Comparison of ENCODE assay signal across 18 cellular contexts in the genomic region with DNA sequence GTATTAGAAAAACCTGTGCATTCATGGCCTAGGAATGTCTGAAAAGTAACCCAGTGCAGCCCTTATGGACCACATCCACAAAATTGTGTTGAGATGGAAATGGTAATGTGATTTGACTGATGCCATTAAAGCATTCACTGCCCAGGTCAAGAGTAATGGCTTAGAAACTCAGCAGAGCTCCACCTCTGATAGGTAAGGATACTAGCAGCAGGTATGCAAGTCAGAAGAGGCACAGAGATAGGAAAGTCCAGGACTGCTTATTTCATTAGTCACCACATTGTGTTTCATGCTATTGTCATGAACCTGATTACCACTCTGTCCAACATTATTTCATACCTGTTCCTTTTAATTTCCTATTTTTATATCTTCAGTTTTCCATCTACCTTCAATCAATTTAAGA.
DNase-seq lines count a peak whose midpoint lies in the region; FAIRE-seq and TF ChIP-seq lines count a peak whose summit lies in the region.
"Had no signal": no experiment of that assay in that cellular context is flagged by ENCODE, and none has a peak within 500 bp of the region (broad histone marks: within the 10 kb centered on the region; RNA-seq: fewer than 3 reads in every experiment).

No MANE protein-coding gene starts in this region.

- no peak overlapping the region for H2AFZ ChIP-seq in keratinocyte (ENCODE audit: control insufficient read depth, low read length)

- H3K4me1 ChIP-seq in keratinocyte (ENCODE audit: control insufficient read depth, extremely low read depth, insufficient read depth, low read length): peaks cover 3% of the 10 kb centered on the region
- H3K4me1 ChIP-seq: BLaER1, HAP-1 had no signal

- intact Hi-C loops in activated CD4-positive, alpha-beta T cell treated with anti-CD3 and anti-CD28 coated beads, Interleukin-2, amount 10 ng/mL, durations not matched to agents 24 days and 14 days (cut with micrococcal nuclease): no loop called here

- TF ChIP-seq CTCF in bronchial epithelial cell (IDR thresholded peaks at IDR 0.05; ENCODE audit: insufficient read depth, low read length, severe bottlenecking): no peak
- no peak for TF ChIP-seq CTCF in keratinocyte (optimal IDR thresholded peaks at IDR 0.05 in 1 of 3, IDR thresholded peaks at IDR 0.05 in 1 of 3, conservative IDR thresholded peaks at IDR 0.05 in 1 of 3; ENCODE audit: extremely low read depth in 1 of 3, insufficient read depth in 2 of 3, low read length in 3 of 3)

- H3K36me3 ChIP-seq in bronchial epithelial cell (ENCODE audit: control insufficient read depth, insufficient read depth, low read length) (no peaks in the 10 kb centered on the region), keratinocyte (ENCODE audit: control insufficient read depth in 2 of 2, extremely low read depth in 1 of 2, insufficient read depth in 2 of 2, low read length in 2 of 2) (no peaks in the 10 kb centered on the region)
- H3K36me3 ChIP-seq: BLaER1, HAP-1 had no signal

- no peak overlapping the region for H3K27ac ChIP-seq in keratinocyte (ENCODE audit: control insufficient read depth, insufficient read depth, low read length)
- H3K27ac ChIP-seq: BLaER1, HL-60 had no signal

- H3K27me3 ChIP-seq in bronchial epithelial cell (ENCODE audit: control insufficient read depth, insufficient read depth, low read length) (no peaks in the 10 kb centered on the region), keratinocyte (ENCODE audit: control insufficient read depth, extremely low read depth, insufficient read depth, low read length) (no peaks in the 10 kb centered on the region)
- H3K27me3 ChIP-seq: BLaER1 had no signal

- no peaks in the 10 kb centered on the region for H3K27me3 Mint-ChIP-seq in activated CD4-positive, alpha-beta T cell treated with anti-CD3 and anti-CD28 coated beads, Interleukin-2, amount 10 ng/mL, durations not matched to agents 24 days and 14 days
- H3K27me3 Mint-ChIP-seq: CD4-positive, alpha-beta memory T cell; IgD-negative memory B cell had no signal

- no peak overlapping the region for H3K9ac ChIP-seq in keratinocyte (ENCODE audit: control insufficient read depth, extremely low read depth, insufficient read depth, low read length)
- H3K9ac ChIP-seq: BLaER1 had no signal

- no peaks in the 10 kb centered on the region for H3K4me1 Mint-ChIP-seq in activated CD4-positive, alpha-beta T cell treated with anti-CD3 and anti-CD28 coated beads, Interleukin-2, amount 10 ng/mL, durations not matched to agents 24 days and 14 days
- H3K4me1 Mint-ChIP-seq: CD14-positive monocyte; CD4-positive, alpha-beta memory T cell had no signal

- H3K4me3 ChIP-seq in bronchial epithelial cell (ENCODE audit: low read depth, low read length) (no peak overlapping the region), keratinocyte (ENCODE audit: control insufficient read depth in 2 of 3, extremely low read depth in 1 of 3, insufficient read depth in 2 of 3, low read depth in 1 of 3, low read length in 3 of 3) (no peak overlapping the region)
- H3K4me3 ChIP-seq: BLaER1, GM12878, HAP-1 had no signal

- H3K36me3 Mint-ChIP-seq in activated CD4-positive, alpha-beta T cell treated with anti-CD3 and anti-CD28 coated beads, Interleukin-2, amount 10 ng/mL, durations not matched to agents 24 days and 14 days (ENCODE audit: low read depth): no peaks in the 10 kb centered on the region
- H3K36me3 Mint-ChIP-seq: CD14-positive monocyte; CD4-positive, alpha-beta memory T cell; IgD-negative memory B cell had no signal

- H3K4me3 Mint-ChIP-seq in activated CD4-positive, alpha-beta T cell treated with anti-CD3 and anti-CD28 coated beads, Interleukin-2, amount 10 ng/mL, durations not matched to agents 24 days and 14 days: no peak overlapping the region
- H3K4me3 Mint-ChIP-seq: CD14-positive monocyte; CD4-positive, alpha-beta memory T cell; IgD-negative memory B cell had no signal

- DNase-seq in ELR (ENCODE audit: low read depth): peak; percentile 10
- peak; percentile 33 for DNase-seq in NCI-H226
- DNase-seq in bronchial epithelial cell (ENCODE audit: low read depth): peak; percentile 69
- DNase-seq in keratinocyte (ENCODE audit: low read depth, low spot score): no peak
- no peak for DNase-seq in GM19239 (ENCODE audit: insufficient read length, low spot score)
- DNase-seq in HuH-7.5 (ENCODE audit: low spot score): no peak
- no peak for DNase-seq in activated CD4-positive, alpha-beta T cell treated with anti-CD3 and anti-CD28 coated beads, Interleukin-2, amount 10 ng/mL, durations not matched to agents 24 days and 14 days
- no peak for DNase-seq in medulla oblongata (ENCODE audit: extremely low spot score)
- DNase-seq: 8988T; CD4-positive, alpha-beta memory T cell; DMS153; DMS79 treated with DMSO at 0.1 percent for 48 hours had no signal

- no peaks in the 10 kb centered on the region for H3K79me2 ChIP-seq in keratinocyte (ENCODE audit: control insufficient read depth, insufficient read depth, low read length)

- H3K9me3 ChIP-seq in keratinocyte (ENCODE audit: control insufficient read depth, low read depth, low read length): no peaks in the 10 kb centered on the region

- no peak overlapping the region for H3K4me2 ChIP-seq in keratinocyte (ENCODE audit: control insufficient read depth, extremely low read depth, insufficient read depth, low read depth, low read length)
- H3K4me2 ChIP-seq: BLaER1 had no signal

- dilution Hi-C loops in keratinocyte (cut with MboI; ENCODE audit: extremely low pct_ligation_motif_present, low sequenced_read_pairs): no loop called here

- peaks cover 4% of the 10 kb centered on the region for H3K9me3 Mint-ChIP-seq in activated CD4-positive, alpha-beta T cell treated with anti-CD3 and anti-CD28 coated beads, Interleukin-2, amount 10 ng/mL, durations not matched to agents 24 days and 14 days

- H3K9me1 ChIP-seq in keratinocyte (ENCODE audit: control insufficient read depth, extremely low read depth, insufficient read depth, low read length): no peaks in the 10 kb centered on the region

- FAIRE-seq in bronchial epithelial cell (lab: Jason Lieb, UNC) (no peak), keratinocyte (lab: Jason Lieb, UNC) (peak; percentile 92), GM19239 (lab: Jason Lieb, UNC) (no peak)
- FAIRE-seq: GM12878 had no signal

- no peaks in the 10 kb centered on the region for H4K20me1 ChIP-seq in keratinocyte (ENCODE audit: control insufficient read depth, extremely low read depth, insufficient read depth, low read length)
- H4K20me1 ChIP-seq: BLaER1 had no signal

- H3K27ac Mint-ChIP-seq in activated CD4-positive, alpha-beta T cell treated with anti-CD3 and anti-CD28 coated beads, Interleukin-2, amount 10 ng/mL, durations not matched to agents 24 days and 14 days: no peak overlapping the region
- H3K27ac Mint-ChIP-seq: CD14-positive monocyte; CD4-positive, alpha-beta memory T cell had no signal

Comparison
In these comparisons a context has a peak if more than half of its experiments do, and no peak if none do; other contexts are left out.
1. DNase-seq: peak in ELR (single experiment), NCI-H226 (single experiment) and bronchial epithelial cell (single experiment); none in keratinocyte (single experiment), GM19239 (single experiment), HuH-7.5 (single experiment), activated CD4-positive, alpha-beta T cell treated with anti-CD3 and anti-CD28 coated beads, Interleukin-2, amount 10 ng/mL, durations not matched to agents 24 days and 14 days (single experiment) and medulla oblongata (single experiment).